ENCODE assay signal across 8 cellular contexts in genomic region chr4:102449751-102450352, GRCh38. TPM values are rescaled to one million over a fixed set of nuclear protein-coding genes. Genes with fewer than 3 reads are reported as not detected.
DNase-seq lines count a peak whose midpoint lies in the region; ATAC-seq, FAIRE-seq and TF ChIP-seq lines count a peak whose summit lies in the region.

No MANE protein-coding gene starts in this region.

- no peak overlapping the region for H3K27ac ChIP-seq in MM.1S (ENCODE audit: low read length)
- no peak overlapping the region for H3K27ac ChIP-seq in astrocyte (ENCODE audit: low read depth, low read length)

- no peaks in the 10 kb centered on the region for H3K36me3 ChIP-seq in MM.1S (replicated peaks; ENCODE audit: insufficient read depth, low read length)
- H3K36me3 ChIP-seq in astrocyte (ENCODE audit: insufficient read depth, low read length): no peaks in the 10 kb centered on the region

- no peak overlapping the region for H3K27ac Mint-ChIP-seq in astrocyte (ENCODE audit: unreplicated experiment)

- H3K9me2 ChIP-seq in MM.1S (replicated peaks; ENCODE audit: insufficient read depth, low read length): no peaks in the 10 kb centered on the region

- H3F3A ChIP-seq in MM.1S (ENCODE audit: insufficient read depth, low read length): 0 out of 2 replicates have a peak, but pooled peaks cover 6% of the 10 kb centered on the region

- H3K4me2 ChIP-seq in MM.1S (ENCODE audit: low read depth, low read length): no peak overlapping the region
- H3K4me2 ChIP-seq in astrocyte (ENCODE audit: low read length): no peak overlapping the region

- H4K20me1 ChIP-seq in MM.1S (ENCODE audit: insufficient read depth, low read length): no peaks in the 10 kb centered on the region
- H4K20me1 ChIP-seq in astrocyte (ENCODE audit: insufficient read depth, low read length): no peaks in the 10 kb centered on the region

- H2AFZ ChIP-seq in MM.1S (ENCODE audit: low read length) (no peak overlapping the region), astrocyte (ENCODE audit: low read depth, low read length) (no peak overlapping the region)

- no peaks in the 10 kb centered on the region for H3K9me3 Mint-ChIP-seq in astrocyte (ENCODE audit: unreplicated experiment)

- peaks cover 11% of the 10 kb centered on the region for H3K4me1 ChIP-seq in MM.1S (ENCODE audit: low read length)
- H3K4me1 ChIP-seq in astrocyte (ENCODE audit: insufficient read depth, low read length): no peaks in the 10 kb centered on the region

- H3K9me3 ChIP-seq in MM.1S (replicated peaks; ENCODE audit: insufficient read depth, low read length) (no peaks in the 10 kb centered on the region), astrocyte (ENCODE audit: insufficient read depth, low read depth, low read length) (no peaks in the 10 kb centered on the region)

- H3K4me1 Mint-ChIP-seq in astrocyte (ENCODE audit: low read depth, unreplicated experiment): peaks cover 4% of the 10 kb centered on the region

- no peaks in the 10 kb centered on the region for H3K27me3 Mint-ChIP-seq in astrocyte (ENCODE audit: low read depth, unreplicated experiment)

- DNase-seq in Daoy (ENCODE audit: low read depth): peak; percentile 19
- peak; percentile 83 for DNase-seq in MM.1S
- peak; percentile 23 for DNase-seq in SHP77 treated with DMSO at 0.1 percent for 48 hours (lab: John Stamatoyannopoulos, UW)
- DNase-seq in astrocyte (ENCODE audit: low read depth): peak; percentile 36
- peak; percentile 4 to 82 for DNase-seq in hippocampal formation (lab: John Stamatoyannopoulos, UW)
- DNase-seq in stimulated activated CD4-positive, alpha-beta T cell treated with anti-CD3 and anti-CD28 coated beads, Interleukin-1b, Interleukin-23, amount 100 ng/mL, for 24 hours (ENCODE audit: low read depth in 4 of 4, low spot score in 1 of 4): peak; percentile 8 to 27 (median 14)
- DNase-seq in mesenteric fat pad (ENCODE audit: low spot score): no peak

- H3K4me3 ChIP-seq in MM.1S (ENCODE audit: low read length) (no peak overlapping the region), astrocyte (ENCODE audit: insufficient read depth, low read depth, low read length) (no peak overlapping the region)

- TF ChIP-seq CTCF in MM.1S (IDR thresholded peaks at IDR 0.05; ENCODE audit: low read length): peak; percentile 76
- peak; percentile 63 for TF ChIP-seq CTCF in astrocyte (IDR thresholded peaks at IDR 0.05; ENCODE audit: insufficient read depth, low read depth, low read length)

- H3K27me3 ChIP-seq in MM.1S (replicated peaks; ENCODE audit: insufficient read depth, low read length) (no peaks in the 10 kb centered on the region), astrocyte (ENCODE audit: insufficient read depth, low read length) (no peaks in the 10 kb centered on the region)

- H3K9ac ChIP-seq in MM.1S (ENCODE audit: low read length) (no peak overlapping the region), astrocyte (ENCODE audit: low read length) (no peak overlapping the region)

- no peaks in the 10 kb centered on the region for H3K36me3 Mint-ChIP-seq in astrocyte (ENCODE audit: low read depth, unreplicated experiment)

- peak; percentile 37 for FAIRE-seq in astrocyte (lab: Jason Lieb, UNC)

- H3K79me2 ChIP-seq in MM.1S (ENCODE audit: low read length) (no peaks in the 10 kb centered on the region), astrocyte (ENCODE audit: insufficient read depth, low read length) (no peaks in the 10 kb centered on the region)

- peak; percentile 66 for ATAC-seq in GM21717 (IDR thresholded peaks at IDR 0.05; ENCODE audit: unreplicated experiment)

- H3K4me3 Mint-ChIP-seq in astrocyte (ENCODE audit: unreplicated experiment): no peak overlapping the region

RNA-seq across cellular contexts. Expression of gene NFKB1, which starts 51.3 kb away (rescaled TPM):
- total RNA-seq in Daoy (2014; rRNA removed; shearing (Covaris generic)): 18.8 and 21.5 TPM in 2 replicates
- total RNA-seq in astrocyte (17.2 and 19.9 TPM in 2 replicates), mesenteric fat pad (55.5 TPM)
